In genomic region chr10:114168450-114169009, GRCh38 we compare ENCODE assay signal across 33 cellular contexts. TPM values are rescaled to one million over a fixed set of nuclear protein-coding genes. Genes with fewer than 3 reads are reported as not detected.
"Had no signal": no experiment of that assay in that cellular context is flagged by ENCODE, and none has a peak within 500 bp of the region (broad histone marks: within the 10 kb centered on the region; RNA-seq: fewer than 3 reads in every experiment).

No MANE protein-coding gene starts in this region.

- H3K36me3 ChIP-seq: breast epithelium, neural progenitor cell had no signal

- H3K4me3 Mint-ChIP-seq: activated CD4-positive, alpha-beta memory T cell treated with anti-CD3 and anti-CD28 coated beads, Interleukin-2, amount 10 ng/mL, durations not matched to agents 7 days and 5 days; activated CD4-positive, alpha-beta T cell treated with anti-CD3 and anti-CD28 coated beads, Interleukin-2, amount 10 ng/mL, durations not matched to agents 24 days and 14 days; activated naive CD4-positive, alpha-beta T cell treated with anti-CD3 and anti-CD28 coated beads, Interleukin-2, amount 50 U/mL, for 24 hours; activated naive CD8-positive, alpha-beta T cell treated with anti-CD3 and anti-CD28 coated beads, Interleukin-2, amount 50 U/mL, for 24 hours; activated T-cell treated with anti-CD3 and anti-CD28 coated beads, Interleukin-2, amount 50 U/mL, for 4 hours; neural progenitor cell; stimulated activated effector memory CD8-positive, alpha-beta T cell treated with anti-CD3 and anti-CD28 coated beads, Interleukin-12 subunit alpha, Interleukin-12 subunit beta, amount 100 ng/mL, for 72 hours; stimulated activated naive CD8-positive, alpha-beta T cell treated with anti-CD3 and anti-CD28 coated beads, Interleukin-15, Interleukin-2, amounts not matched to agents 100 ng/mL and 50 ng/mL, for 24 hours; T-helper 1 cell treated with Interleukin-12 subunit alpha and Interleukin-12 subunit beta and Interleukin-4 antibody, amounts not matched to agents 30 μg/mL and 1 μg/mL, for 36 hours had no signal

- H3K9ac ChIP-seq: neural progenitor cell, parathyroid adenoma had no signal

- H3K27me3 ChIP-seq: breast epithelium, neural progenitor cell, upper lobe of right lung had no signal

- H3K27ac Mint-ChIP-seq: activated CD4-positive, alpha-beta memory T cell treated with anti-CD3 and anti-CD28 coated beads, Interleukin-2, amount 10 ng/mL, durations not matched to agents 7 days and 5 days; activated CD4-positive, alpha-beta T cell treated with anti-CD3 and anti-CD28 coated beads, Interleukin-2, amount 10 ng/mL, durations not matched to agents 24 days and 14 days; activated naive CD4-positive, alpha-beta T cell treated with anti-CD3 and anti-CD28 coated beads, Interleukin-2, amount 50 U/mL, for 24 hours; activated naive CD8-positive, alpha-beta T cell treated with anti-CD3 and anti-CD28 coated beads, Interleukin-2, amount 50 U/mL, for 24 hours; activated T-helper 2 cell treated with anti-CD3 and anti-CD28 coated beads, Interferon-gamma antibody, Interleukin-2, Interleukin-4, amounts not matched to agents 10 μg/mL and 5 μg/mL and 100 μg/mL, durations not matched to agents 14 hours and 24 hours and 36 hours; neural progenitor cell; stimulated activated effector memory CD8-positive, alpha-beta T cell treated with anti-CD3 and anti-CD28 coated beads, Interleukin-12 subunit alpha, Interleukin-12 subunit beta, amount 100 ng/mL, for 72 hours; stimulated activated naive CD8-positive, alpha-beta T cell treated with anti-CD3 and anti-CD28 coated beads, Interleukin-15, Interleukin-2, amounts not matched to agents 100 ng/mL and 50 ng/mL, for 24 hours; T-helper 1 cell treated with Interleukin-12 subunit alpha and Interleukin-12 subunit beta and Interleukin-4 antibody, amounts not matched to agents 30 μg/mL and 1 μg/mL, for 36 hours had no signal

- H3K27ac ChIP-seq: breast epithelium, left ventricle myocardium inferior, neural progenitor cell, parathyroid adenoma, psoas muscle, upper lobe of right lung, WERI-Rb-1 had no signal

- H3K4me2 ChIP-seq: neural progenitor cell had no signal

- H3K9me3 Mint-ChIP-seq: activated naive CD4-positive, alpha-beta T cell treated with anti-CD3 and anti-CD28 coated beads, Interleukin-2, amount 50 U/mL, for 24 hours had no signal

- H2AFZ ChIP-seq: neural progenitor cell, parathyroid adenoma had no signal

- ATAC-seq: activated naive CD8-positive, alpha-beta T cell treated with anti-CD3 and anti-CD28 coated beads, Interleukin-2, amount 50 U/mL, for 24 hours; psoas muscle; right cardiac atrium; upper lobe of right lung had no signal

- DNase-seq: activated CD4-positive, alpha-beta memory T cell treated with anti-CD3 and anti-CD28 coated beads, Interleukin-2, amount 10 ng/mL, durations not matched to agents 7 days and 5 days; activated CD4-positive, alpha-beta T cell treated with anti-CD3 and anti-CD28 coated beads, Interleukin-2, amount 10 ng/mL, durations not matched to agents 24 days and 14 days; activated CD4-positive, CD25-positive, alpha-beta regulatory T cell treated with anti-CD3 and anti-CD28 coated beads, Interleukin-2, amount 50 U/mL, for 72 hours; activated naive CD8-positive, alpha-beta T cell treated with anti-CD3 and anti-CD28 coated beads, Interleukin-2, amount 50 U/mL, for 24 hours; activated T-cell treated with anti-CD3 and anti-CD28 coated beads, Interleukin-2, amount 50 U/mL, for 4 hours; central memory CD4-positive, alpha-beta T cell; dermis blood vessel endothelial cell; effector CD4-positive, alpha-beta T cell; glutamatergic neuron; islet precursor cell; left ventricle myocardium inferior; mesendoderm; occipital lobe; psoas muscle; right cardiac atrium; stimulated activated CD4-positive, alpha-beta T cell treated with anti-CD3 and anti-CD28 coated beads, Interleukin-2, amount 100 ng/mL, for 48 hours; substantia nigra; SW 1271; T-helper 9 cell; upper lobe of right lung; WERI-Rb-1 had no signal

- H3K4me1 ChIP-seq: breast epithelium had no signal

- H3K27me3 Mint-ChIP-seq: activated CD4-positive, alpha-beta memory T cell treated with anti-CD3 and anti-CD28 coated beads, Interleukin-2, amount 10 ng/mL, durations not matched to agents 7 days and 5 days; activated CD4-positive, alpha-beta T cell treated with anti-CD3 and anti-CD28 coated beads, Interleukin-2, amount 10 ng/mL, durations not matched to agents 24 days and 14 days; activated naive CD4-positive, alpha-beta T cell treated with anti-CD3 and anti-CD28 coated beads, Interleukin-2, amount 50 U/mL, for 24 hours; activated naive CD8-positive, alpha-beta T cell treated with anti-CD3 and anti-CD28 coated beads, Interleukin-2, amount 50 U/mL, for 24 hours; stimulated activated naive CD8-positive, alpha-beta T cell treated with anti-CD3 and anti-CD28 coated beads, Interleukin-15, Interleukin-2, amounts not matched to agents 100 ng/mL and 50 ng/mL, for 24 hours had no signal

- FAIRE-seq: frontal cortex, TTC549 had no signal

- H3K4me3 ChIP-seq: breast epithelium, left ventricle myocardium inferior, lung, neural progenitor cell, psoas muscle, upper lobe of right lung had no signal

RNA-seq across cellular contexts. Expression of gene TDRD1, which starts 10.6 kb away (rescaled TPM):
- total RNA-seq: epithelial cell of proximal tubule had no signal
